Comparison of ENCODE assay signal across 23 cellular contexts in genomic region chr7:71787513-71787912, GRCh38.
DNase-seq lines count a peak whose midpoint lies in the region; ATAC-seq, FAIRE-seq and TF ChIP-seq lines count a peak whose summit lies in the region.
"Had no signal": no experiment of that assay in that cellular context is flagged by ENCODE, and none has a peak within 500 bp of the region (broad histone marks: within the 10 kb centered on the region; RNA-seq: fewer than 3 reads in every experiment).

No MANE protein-coding gene starts in this region.

- TF ChIP-seq CTCF in K562 (IDR thresholded peaks at IDR 0.05 in 2 of 3, conservative IDR thresholded peaks at IDR 0.05 in 1 of 3; ENCODE audit: insufficient read depth in 2 of 3, low read depth in 1 of 3, low read length in 3 of 3) (no peak), liver (IDR thresholded peaks at IDR 0.05; ENCODE audit: low read depth, low read length, missing input control) (no peak)

- TF ChIP-seq EP300 in K562 (IDR thresholded peaks at IDR 0.05; ENCODE audit: low read length): no peak

- no peaks in the 10 kb centered on the region for H3K9me3 ChIP-seq in K562 (replicated peaks; ENCODE audit: control insufficient read depth, insufficient read depth, low read depth, low read length)
- peaks cover 1 to 14% (median 11%) of the 10 kb centered on the region in 4 donors for H3K9me3 ChIP-seq in liver (ENCODE audit: control insufficient read depth in 4 of 4, low read length in 3 of 4)
- H3K9me3 ChIP-seq: HAP-1 had no signal

- H3K9ac ChIP-seq in K562 (ENCODE audit: insufficient read depth in 1 of 2, low read depth in 2 of 2, low read length in 2 of 2) (no peak overlapping the region), liver (ENCODE audit: low read depth in 1 of 2, low read length in 2 of 2) (no peak overlapping the region)

- H3K4me3 ChIP-seq in K562: no peak overlapping the region
- peak overlapping the region in 2 of 3 donors; percentile 12 to 26 for H3K4me3 ChIP-seq in liver (ENCODE audit: low read depth in 1 of 3, low read length in 3 of 3)
- H3K4me3 ChIP-seq: HAP-1 had no signal

- no peaks in the 10 kb centered on the region for H3K79me2 ChIP-seq in K562 (ENCODE audit: control insufficient read depth, insufficient read depth, low read length)

- BruUV-seq in K562 (replicated peaks; lab: Mats Ljungman, UMichigan): no TSS peak

- 19% methylated on average over 15 of the region's 15 CpGs for WGBS in K562 (ENCODE audit: insufficient coverage, low coverage, missing lambda C conversion rate)
- 93% methylated on average over 15 of the region's 15 CpGs for WGBS in liver

- H4K20me1 ChIP-seq in K562 (replicated peaks; ENCODE audit: control insufficient read depth, insufficient read depth, low read length): no peaks in the 10 kb centered on the region

- CTCF ChIA-PET in K562 (lab: Yijun Ruan, JAX; ENCODE audit: low intra/inter-chr PET ratio): no interaction called here

- no peak for FAIRE-seq in K562 (lab: Jason Lieb, UNC)

- no peak for TF ChIP-seq POLR2A in K562 (conservative IDR thresholded peaks at IDR 0.05)

- TF ChIP-seq RAD21 in K562 (CRISPR knock-in tag; conservative IDR thresholded peaks at IDR 0.05 in 1 of 2, IDR thresholded peaks at IDR 0.05 in 1 of 2) (no peak), liver (IDR thresholded peaks at IDR 0.05) (no peak)

- DNase-seq in DMS53 (lab: John Stamatoyannopoulos, UW): peak; percentile 47
- no peak for DNase-seq in DMS53 treated with DMSO at 0.1 percent for 48 hours (lab: John Stamatoyannopoulos, UW; ENCODE audit: unreplicated experiment)
- peak; percentile 7 for DNase-seq in LHCN-M2 (ENCODE audit: low read depth)
- peak in 1 of 4 experiments; percentile 17 for DNase-seq in K562 (ENCODE audit: extremely low read depth in 1 of 4, low spot score in 3 of 4)
- DNase-seq in stimulated activated naive CD4-positive, alpha-beta T cell (lab: John Stamatoyannopoulos, UW): no peak
- no peak for DNase-seq in stimulated activated CD4-positive, alpha-beta T cell treated with anti-CD3 and anti-CD28 coated beads, Interleukin-1b, Interleukin-23, amount 100 ng/mL, for 48 hours
- DNase-seq: 8988T; activated CD4-positive, alpha-beta T cell treated with anti-CD3 and anti-CD28 coated beads, Interleukin-2, amount 10 ng/mL, durations not matched to agents 24 days and 14 days; activated CD8-positive, alpha-beta memory T cell treated with anti-CD3 and anti-CD28 coated beads, Interleukin-2, amount 10 ng/mL, durations not matched to agents 7 days and 5 days; activated naive CD4-positive, alpha-beta T cell treated with anti-CD3 and anti-CD28 coated beads, Interleukin-2, amount 10 ng/mL, durations not matched to agents 7 days and 5 days; amygdala; cortex of kidney; DMS79 treated with DMSO at 0.1 percent for 48 hours; NCI-H1092; NCI-H2081; NCI-H526; nucleus accumbens had no signal

- no peaks in the 10 kb centered on the region for H3K36me3 ChIP-seq in K562 (ENCODE audit: control insufficient read depth, insufficient read depth, low read length)
- no peaks in the 10 kb centered on the region for H3K36me3 ChIP-seq in liver (ENCODE audit: control insufficient read depth in 4 of 4, insufficient read depth in 3 of 4, low read depth in 1 of 4, low read length in 3 of 4)
- H3K36me3 ChIP-seq: HAP-1 had no signal

- no peak overlapping the region for H2AFZ ChIP-seq in K562 (ENCODE audit: low read depth, low read length)

- H3K9me1 ChIP-seq in K562 (ENCODE audit: control insufficient read depth, insufficient read depth, low read length): no peaks in the 10 kb centered on the region

- no peaks in the 10 kb centered on the region for H3K4me1 ChIP-seq in K562 (replicated peaks in 1 of 2; ENCODE audit: control insufficient read depth in 2 of 2, insufficient read depth in 2 of 2, low read length in 2 of 2)
- H3K4me1 ChIP-seq in liver (ENCODE audit: control insufficient read depth in 4 of 4, insufficient read depth in 4 of 4, low read length in 3 of 4): no peaks in the 10 kb centered on the region
- H3K4me1 ChIP-seq: HAP-1 had no signal

- intact Hi-C loops in K562 (cut with micrococcal nuclease): no loop called here

- ATAC-seq in K562: no peak
- no peak for ATAC-seq in HG02588 (IDR thresholded peaks at IDR 0.05; ENCODE audit: unreplicated experiment)
- ATAC-seq: activated CD8-positive, alpha-beta memory T cell treated with anti-CD3 and anti-CD28 coated beads, Interleukin-2, amount 10 ng/mL, durations not matched to agents 7 days and 5 days; SK-N-SH treated with all-trans-retinoic acid at 6 μM for 48 hours had no signal

- H3K27me3 ChIP-seq in K562 (ENCODE audit: control insufficient read depth in 2 of 2, insufficient read depth in 2 of 2, low read length in 2 of 2) (no peaks in the 10 kb centered on the region; a peak in 1 of 5 replicates), liver (ENCODE audit: control insufficient read depth in 4 of 4, insufficient read depth in 4 of 4, low read length in 3 of 4) (peaks cover 0 to 2% (median 0%) of the 10 kb centered on the region in 4 donors)

- H3K4me2 ChIP-seq in K562 (ENCODE audit: insufficient read depth, low read length): no peak overlapping the region

- POLR2A ChIA-PET in K562 (lab: Yijun Ruan, JAX): no interaction called here

- H3K27ac ChIP-seq in K562 (ENCODE audit: extremely low read depth, low read depth, low read length): no peak overlapping the region
- H3K27ac ChIP-seq in liver (ENCODE audit: low read depth in 1 of 2, low read length in 2 of 2): no peak overlapping the region
- H3K27ac ChIP-seq: HL-60, VCaP had no signal

- in situ Hi-C loops in K562 (cut with MboI): no loop called here

TF ChIP-seq in K562, 482 proteins besides CTCF, POLR2A, EP300 and RAD21 (continues in another document):
- TF ChIP-seq CBX1 (IDR thresholded peaks at IDR 0.05; ENCODE audit: low read depth) (peak; percentile 91; the same call in 1 of the 2 replicates), CBX5 (IDR thresholded peaks at IDR 0.05; ENCODE audit: borderline replicate concordance, low read depth) (peak; percentile 98), ZNF280A (IDR thresholded peaks at IDR 0.05; ENCODE audit: low read depth, partially characterized antibody) (peak; percentile 35), XRCC3 (IDR thresholded peaks at IDR 0.05) (peak; percentile 55; the same call in 1 of the 2 replicates), FOXK2 (conservative IDR thresholded peaks at IDR 0.05 in 1 of 2, IDR thresholded peaks at IDR 0.05 in 1 of 2; ENCODE audit: low read depth in 2 of 2) (no peak), CBX3 (IDR thresholded peaks at IDR 0.05; ENCODE audit: borderline replicate concordance in 1 of 2, low read length in 2 of 2) (peak in 1 of 2 experiments; percentile 93; a peak in 2 of 3 replicates), ZNF644 (tag; IDR thresholded peaks at IDR 0.05; ENCODE audit: low read depth) (no peak), TRIM28 (IDR thresholded peaks at IDR 0.05) (peak; percentile 94), ZNF57 (CRISPR knock-in tag; IDR thresholded peaks at IDR 0.05) (no peak), C11orf30 (IDR thresholded peaks at IDR 0.05; ENCODE audit: low read depth) (no peak), FOXP1 (CRISPR knock-in tag; IDR thresholded peaks at IDR 0.05) (no peak), TRIM24 (IDR thresholded peaks at IDR 0.05) (peak in 1 of 2 experiments; percentile 43; a peak in 1 of 4 replicates), NRF1 (conservative IDR thresholded peaks at IDR 0.05 in 1 of 2, IDR thresholded peaks at IDR 0.05 in 1 of 2) (peak; percentile 75 to 82)

TF ChIP-seq in liver, 16 proteins besides CTCF, POLR2A, EP300 and RAD21:
- TF ChIP-seq HNF4A (conservative IDR thresholded peaks at IDR 0.05) (no peak), ZBTB33 (IDR thresholded peaks at IDR 0.05) (no peak), FOXA2 (IDR thresholded peaks at IDR 0.05) (no peak), GABPA (IDR thresholded peaks at IDR 0.05 in 1 of 2, conservative IDR thresholded peaks at IDR 0.05 in 1 of 2) (no peak), JUND (IDR thresholded peaks at IDR 0.05) (no peak), FOXA1 (IDR thresholded peaks at IDR 0.05) (no peak), SP1 (IDR thresholded peaks at IDR 0.05) (no peak), RXRA (IDR thresholded peaks at IDR 0.05) (no peak)
TF ChIP-seq in liver: peak in this region for 0.

Comparison
In these comparisons a context has a peak if more than half of its experiments do, and no peak if none do; other contexts are left out.
1. DNase-seq: peak in DMS53 (single experiment) and LHCN-M2 (single experiment); none in DMS53 treated with DMSO at 0.1 percent for 48 hours (single experiment), stimulated activated naive CD4-positive, alpha-beta T cell (0 of 6) and stimulated activated CD4-positive, alpha-beta T cell treated with anti-CD3 and anti-CD28 coated beads, Interleukin-1b, Interleukin-23, amount 100 ng/mL, for 48 hours (single experiment).